Comparison of ENCODE assay signal across 11 cellular contexts in the genomic region with DNA sequence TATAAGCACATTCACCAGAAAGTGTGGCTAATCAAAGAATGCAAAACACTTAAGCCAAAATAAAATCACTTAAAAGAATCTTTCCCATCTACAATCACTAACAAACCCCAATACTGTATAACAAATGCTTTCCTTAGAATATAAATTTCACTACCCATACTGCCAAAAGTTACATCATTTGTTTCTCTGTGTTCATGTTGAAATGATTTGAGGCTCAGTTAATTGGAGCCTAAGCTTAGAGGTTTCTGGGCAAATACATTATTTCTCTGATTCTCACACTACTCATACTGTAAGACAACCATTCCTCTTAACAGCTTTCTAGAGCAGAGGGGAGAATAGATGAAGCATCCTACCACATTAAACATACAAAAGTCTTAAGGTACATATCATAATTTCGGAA. TPM values are rescaled to one million over a fixed set of nuclear protein-coding genes. Genes with fewer than 3 reads are reported as not detected.
DNase-seq lines count a peak whose midpoint lies in the region; ATAC-seq, FAIRE-seq and TF ChIP-seq lines count a peak whose summit lies in the region.
"Had no signal": no experiment of that assay in that cellular context is flagged by ENCODE, and none has a peak within 500 bp of the region (broad histone marks: within the 10 kb centered on the region; RNA-seq: fewer than 3 reads in every experiment).

No MANE protein-coding gene starts in this region.

- CTCF ChIA-PET in activated CD4-positive, alpha-beta T cell treated with anti-CD3 and anti-CD28 coated beads for 36 hours (lab: Charles Lee) = interaction anchor here (0.7 to 2.5 kb wide), 4 partner anchors 9 to 182 kb away, joined by 3 to 15 read pairs (median 9); no protein-coding TSS in a partner anchor

- H3K36me3 ChIP-seq in KMS-11 (ENCODE audit: insufficient read depth) = no peaks in the 10 kb centered on the region
- H3K36me3 ChIP-seq in adipocyte (ENCODE audit: control insufficient read depth, insufficient read depth, low read length, severe bottlenecking) = peaks cover 20% of the 10 kb centered on the region
- H3K36me3 ChIP-seq: neural progenitor cell had no signal

- no peaks in the 10 kb centered on the region for H4K20me1 ChIP-seq in KMS-11 (ENCODE audit: insufficient read depth)

- H3K9ac ChIP-seq in KMS-11 (no peak overlapping the region), adipocyte (ENCODE audit: low read length) (peak overlapping the region; percentile 66)
- H3K9ac ChIP-seq: neural progenitor cell had no signal

- TF ChIP-seq CTCF in KMS-11 (conservative IDR thresholded peaks at IDR 0.05; ENCODE audit: low read depth, low read length) (no peak), osteocyte (IDR thresholded peaks at IDR 0.05) (no peak)

- H3K9me3 Mint-ChIP-seq in activated CD4-positive, alpha-beta T cell treated with anti-CD3 and anti-CD28 coated beads for 36 hours (ENCODE audit: low read depth) = no peaks in the 10 kb centered on the region
- H3K9me3 Mint-ChIP-seq in osteocyte (ENCODE audit: unreplicated experiment) = no peaks in the 10 kb centered on the region
- H3K9me3 Mint-ChIP-seq: neural progenitor cell had no signal

- no peaks in the 10 kb centered on the region for H3K27me3 Mint-ChIP-seq in activated CD4-positive, alpha-beta T cell treated with anti-CD3 and anti-CD28 coated beads for 36 hours
- no peaks in the 10 kb centered on the region for H3K27me3 Mint-ChIP-seq in osteocyte (ENCODE audit: unreplicated experiment)

- peak overlapping the region; percentile 12 for H3K27ac Mint-ChIP-seq in activated CD4-positive, alpha-beta T cell treated with anti-CD3 and anti-CD28 coated beads for 36 hours
- H3K27ac Mint-ChIP-seq in osteocyte (ENCODE audit: unreplicated experiment) = peak overlapping the region; percentile 9
- H3K27ac Mint-ChIP-seq: neural progenitor cell had no signal

- POLR2A ChIA-PET in activated CD4-positive, alpha-beta T cell treated with anti-CD3 and anti-CD28 coated beads for 36 hours (lab: Charles Lee) = no interaction called here

- intact Hi-C loops in activated CD4-positive, alpha-beta T cell treated with anti-CD3 and anti-CD28 coated beads for 36 hours (cut with DNase I, micrococcal nuclease) = loop anchor here in 1 of 2 experiments (2.0 kb wide), 1 partner anchor 147 kb away; the partner anchor contains the start of gene CRYBG3
- intact Hi-C loops in left ventricle myocardium superior (cut with micrococcal nuclease) = no loop called here

- H2AFZ ChIP-seq in KMS-11 (ENCODE audit: low read depth) = no peak overlapping the region
- H2AFZ ChIP-seq: neural progenitor cell had no signal

- H3K4me1 Mint-ChIP-seq in activated CD4-positive, alpha-beta T cell treated with anti-CD3 and anti-CD28 coated beads for 36 hours = peaks cover 51% of the 10 kb centered on the region
- H3K4me1 Mint-ChIP-seq in osteocyte (ENCODE audit: unreplicated experiment) = peaks cover 26% of the 10 kb centered on the region

- H3K36me3 Mint-ChIP-seq in activated CD4-positive, alpha-beta T cell treated with anti-CD3 and anti-CD28 coated beads for 36 hours (ENCODE audit: low read depth) = peaks cover 27% of the 10 kb centered on the region
- peaks cover 7% of the 10 kb centered on the region for H3K36me3 Mint-ChIP-seq in osteocyte (ENCODE audit: unreplicated experiment)

- H3K27me3 ChIP-seq in KMS-11 (ENCODE audit: insufficient read depth, low read depth) (no peaks in the 10 kb centered on the region), adipocyte (replicated peaks; ENCODE audit: control insufficient read depth, insufficient read depth, low read length) (no peaks in the 10 kb centered on the region)
- H3K27me3 ChIP-seq: SJSA1 had no signal

- H3K4me2 ChIP-seq in KMS-11 = peak overlapping the region; percentile 91; the same call in 1 of the 2 replicates
- H3K4me2 ChIP-seq: neural progenitor cell had no signal

- H3K4me3 Mint-ChIP-seq in activated CD4-positive, alpha-beta T cell treated with anti-CD3 and anti-CD28 coated beads for 36 hours = peak overlapping the region; percentile 83
- H3K4me3 Mint-ChIP-seq in osteocyte (ENCODE audit: unreplicated experiment) = no peak overlapping the region

- H3K79me2 ChIP-seq in KMS-11 (ENCODE audit: insufficient read depth, low read depth) = peaks cover 58% of the 10 kb centered on the region

- DNase-seq in activated CD4-positive, alpha-beta T cell treated with anti-CD3 and anti-CD28 coated beads for 36 hours = no peak
- no peak for DNase-seq in activated CD4-positive, alpha-beta T cell treated with anti-CD3 and anti-CD28 coated beads for 1 hour
- peak; percentile 59 for DNase-seq in adipocyte (ENCODE audit: low read depth)
- DNase-seq in osteocyte (ENCODE audit: extremely low spot score, unreplicated experiment) = no peak
- DNase-seq in HTR-8/SVneo (ENCODE audit: insufficient read length, low spot score) = no peak
- DNase-seq in left ventricle myocardium superior = no peak
- DNase-seq: activated CD4-positive, alpha-beta T cell treated with anti-CD3 and anti-CD28 coated beads, Interleukin-2, amount 50 U/mL, for 1 hour had no signal

- H3K27ac ChIP-seq in KMS-11 = no peak overlapping the region
- H3K27ac ChIP-seq: neural progenitor cell, SJSA1 had no signal

- H3K4me1 ChIP-seq in KMS-11 (ENCODE audit: low read depth, poor library complexity, severe bottlenecking) = peaks cover 52% of the 10 kb centered on the region
- peaks cover 19% of the 10 kb centered on the region for H3K4me1 ChIP-seq in adipocyte (ENCODE audit: control insufficient read depth, insufficient read depth, low read length)
- H3K4me1 ChIP-seq: neural progenitor cell had no signal

- ATAC-seq in activated CD4-positive, alpha-beta T cell treated with anti-CD3 and anti-CD28 coated beads for 36 hours = no peak
- ATAC-seq in GM19467 (IDR thresholded peaks at IDR 0.05; ENCODE audit: unreplicated experiment) = no peak
- no peak for ATAC-seq in left ventricle myocardium superior

- no peaks in the 10 kb centered on the region for H3K9me3 ChIP-seq in adipocyte (ENCODE audit: control insufficient read depth, low read length)
- H3K9me3 ChIP-seq: SJSA1 had no signal

- H3K4me3 ChIP-seq in KMS-11 (IDR thresholded peaks at IDR 0.05; ENCODE audit: insufficient read depth, low read depth, low read length) (no peak overlapping the region), adipocyte (ENCODE audit: low read length) (peak overlapping the region; percentile 82)
- H3K4me3 ChIP-seq: neural progenitor cell, SJSA1 had no signal

- FAIRE-seq in HTR-8/SVneo (lab: Jason Lieb, UNC) = no peak

RNA-seq across cellular contexts. Expression of gene RIOX2, which starts 2.1 kb away (rescaled TPM):
- total RNA-seq in activated CD4-positive, alpha-beta T cell treated with anti-CD3 and anti-CD28 coated beads for 36 hours = 10 to 100 TPM; 35.0 to 35.5 TPM
- total RNA-seq in osteocyte = 24.0 and 25.4 TPM in 2 replicates
- total RNA-seq in left ventricle myocardium superior = 11.1 TPM
